Comparison of ENCODE assay signal across 2 cellular contexts in genomic region chr1:211559222-211560010, GRCh38.
TF ChIP-seq lines count a peak whose summit lies in the region.

No MANE protein-coding gene starts in this region.

TF ChIP-seq in IMR-90, 13 proteins besides CTCF, POLR2A, EP300 and RAD21:
- TF ChIP-seq USF2 (IDR thresholded peaks at IDR 0.05; ENCODE audit: low read depth, low read length), result no peak
TF ChIP-seq in IMR-90: peak in this region for 0.

TF ChIP-seq in GM12878, 131 proteins besides CTCF, POLR2A, EP300 and RAD21:
- TF ChIP-seq TARDBP (IDR thresholded peaks at IDR 0.05; ENCODE audit: borderline replicate concordance) (no peak), HSF1 (IDR thresholded peaks at IDR 0.05; ENCODE audit: low read depth, low read length) (no peak), ZNF207 (IDR thresholded peaks at IDR 0.05; ENCODE audit: borderline replicate concordance) (no peak)
